8 cellular contexts compared by ENCODE assay signal in the genomic region with DNA sequence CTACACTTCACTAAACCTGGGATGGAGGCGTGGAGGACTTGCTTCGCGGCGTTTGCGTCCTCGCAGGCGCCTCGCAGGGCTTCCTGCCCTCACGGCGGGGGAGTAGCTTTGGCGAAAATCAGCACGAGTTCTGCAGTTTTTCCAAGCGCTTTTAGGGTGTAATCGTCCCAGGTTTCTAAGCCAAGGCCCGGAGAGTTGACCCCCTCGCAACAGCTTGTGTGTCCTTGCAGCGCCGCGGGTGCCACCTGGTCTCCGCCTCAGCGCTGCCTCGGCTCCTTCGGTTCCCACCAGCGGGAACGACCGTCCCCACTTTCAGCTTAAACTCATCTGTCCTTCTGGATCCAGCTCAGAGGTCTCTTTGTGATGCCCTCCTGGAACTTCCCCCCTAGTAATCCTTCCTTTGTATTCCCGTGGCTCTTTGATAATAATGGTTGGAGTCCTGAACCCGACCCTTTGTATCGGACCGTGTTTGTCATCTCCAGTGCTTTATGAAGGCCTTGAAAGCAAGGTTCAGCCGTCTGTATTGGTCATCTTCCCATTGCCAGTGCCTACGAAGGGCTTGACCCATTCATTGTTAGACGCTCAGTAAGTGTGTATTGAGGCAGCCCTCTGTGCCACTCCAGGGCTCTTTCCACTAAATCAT. TPM values are rescaled to one million over a fixed set of nuclear protein-coding genes. Genes with fewer than 3 reads are reported as not detected.
DNase-seq lines count a peak whose midpoint lies in the region; ATAC-seq and TF ChIP-seq lines count a peak whose summit lies in the region.

No MANE protein-coding gene starts in this region.

- peak overlapping the region; percentile 89 for H3K4me3 Mint-ChIP-seq in activated T-helper 17 cell treated with anti-CD3 and anti-CD28 coated beads, Interleukin-2, amount 50 U/mL, for 72 hours
- peak overlapping the region; percentile 96 for H3K4me3 Mint-ChIP-seq in glutamatergic neuron (ENCODE audit: unreplicated experiment)

- H3K4me1 Mint-ChIP-seq in activated T-helper 17 cell treated with anti-CD3 and anti-CD28 coated beads, Interleukin-2, amount 50 U/mL, for 72 hours: peaks cover 19% of the 10 kb centered on the region
- H3K4me1 Mint-ChIP-seq in glutamatergic neuron (ENCODE audit: low read depth, unreplicated experiment): peaks cover 19% of the 10 kb centered on the region

- no peaks in the 10 kb centered on the region for H3K27me3 Mint-ChIP-seq in activated T-helper 17 cell treated with anti-CD3 and anti-CD28 coated beads, Interleukin-2, amount 50 U/mL, for 72 hours
- peaks cover 8% of the 10 kb centered on the region for H3K27me3 Mint-ChIP-seq in glutamatergic neuron (ENCODE audit: unreplicated experiment)

- no peak for TF ChIP-seq CTCF in glutamatergic neuron (IDR thresholded peaks at IDR 0.05; ENCODE audit: partially characterized antibody, unreplicated experiment)

- DNase-seq in COLO668 (lab: John Stamatoyannopoulos, UW; ENCODE audit: unreplicated experiment) (peak; percentile 55), Kasumi-1 (lab: John Stamatoyannopoulos, UW) (peak; percentile 21 to 63), glutamatergic neuron (peak; percentile 63), renal cortical epithelial cell (ENCODE audit: low read depth) (peak; percentile 62), ureter (ENCODE audit: low spot score) (no peak)
- DNase-seq in central memory CD4-positive, alpha-beta T cell: no peak

- peak; percentile 16 for ATAC-seq in GM19468 (IDR thresholded peaks at IDR 0.05; ENCODE audit: extremely low read depth, unreplicated experiment)
- peak; percentile 37 for ATAC-seq in activated T-helper 17 cell treated with anti-CD3 and anti-CD28 coated beads, Interleukin-2, amount 50 U/mL, for 72 hours (replicated peaks)

- H3K9me3 Mint-ChIP-seq in activated T-helper 17 cell treated with anti-CD3 and anti-CD28 coated beads, Interleukin-2, amount 50 U/mL, for 72 hours: no peaks in the 10 kb centered on the region
- H3K9me3 Mint-ChIP-seq in glutamatergic neuron (ENCODE audit: unreplicated experiment): peaks cover 12% of the 10 kb centered on the region

- peak overlapping the region; percentile 96 for H3K27ac Mint-ChIP-seq in activated T-helper 17 cell treated with anti-CD3 and anti-CD28 coated beads, Interleukin-2, amount 50 U/mL, for 72 hours
- H3K27ac Mint-ChIP-seq in glutamatergic neuron (ENCODE audit: unreplicated experiment): peak overlapping the region; percentile 99

- peaks cover 34% of the 10 kb centered on the region for H3K36me3 Mint-ChIP-seq in activated T-helper 17 cell treated with anti-CD3 and anti-CD28 coated beads, Interleukin-2, amount 50 U/mL, for 72 hours (ENCODE audit: low read depth)
- no peaks in the 10 kb centered on the region for H3K36me3 Mint-ChIP-seq in glutamatergic neuron (ENCODE audit: unreplicated experiment)

RNA-seq across cellular contexts. Expression of gene SMARCE1, which starts 0.8 kb away (rescaled TPM):
- total RNA-seq in activated T-helper 17 cell treated with anti-CD3 and anti-CD28 coated beads, Interleukin-2, amount 50 U/mL, for 72 hours: 10 to 100 TPM; 82.1 to 85.5 TPM
- total RNA-seq in glutamatergic neuron (ENCODE audit: unreplicated experiment) (207 TPM), renal cortical epithelial cell (70.5 and 126 TPM in 2 replicates), ureter (117 TPM)

RNA-seq across cellular contexts. Expression of gene KRT222, which starts 16.5 kb away (rescaled TPM):
- total RNA-seq in activated T-helper 17 cell treated with anti-CD3 and anti-CD28 coated beads, Interleukin-2, amount 50 U/mL, for 72 hours: not detected
- 1.3 TPM for total RNA-seq in glutamatergic neuron (ENCODE audit: unreplicated experiment)
- 1.7 and 10.9 TPM in 2 replicates for total RNA-seq in renal cortical epithelial cell
- 3.6 TPM for total RNA-seq in ureter

RNA-seq across cellular contexts. Expression of gene KRT24, which starts 55.1 kb away (rescaled TPM):
- not detected for total RNA-seq in activated T-helper 17 cell treated with anti-CD3 and anti-CD28 coated beads, Interleukin-2, amount 50 U/mL, for 72 hours
- not detected for total RNA-seq in glutamatergic neuron (ENCODE audit: unreplicated experiment)
- not detected in 2 replicates for total RNA-seq in renal cortical epithelial cell
- 0.52 TPM for total RNA-seq in ureter

Comparison
In these comparisons a context has a peak if more than half of its experiments do, and no peak if none do; other contexts are left out.
1. DNase-seq: peak in COLO668 (single experiment), Kasumi-1 (2 of 2), glutamatergic neuron (single experiment) and renal cortical epithelial cell (single experiment); none in central memory CD4-positive, alpha-beta T cell (single experiment) and ureter (single experiment).